In genomic region chr3:64756587-64756986, GRCh38 we compare ENCODE assay signal across 24 cellular contexts.
"Had no signal": no experiment of that assay in that cellular context is flagged by ENCODE, and none has a peak within 500 bp of the region (broad histone marks: within the 10 kb centered on the region; RNA-seq: fewer than 3 reads in every experiment).

No MANE protein-coding gene starts in this region.

- H3K4me3 ChIP-seq: colonic mucosa, left ventricle myocardium inferior, neural progenitor cell, spleen, testis, upper lobe of right lung had no signal

- H3K27me3 Mint-ChIP-seq: activated CD4-positive, alpha-beta memory T cell treated with anti-CD3 and anti-CD28 coated beads, Interleukin-2, amount 10 ng/mL, durations not matched to agents 7 days and 5 days; activated naive CD4-positive, alpha-beta T cell treated with anti-CD3 and anti-CD28 coated beads, Interleukin-2, amount 50 U/mL, for 24 hours; central memory CD8-positive, alpha-beta T cell had no signal

- ATAC-seq: naive thymus-derived CD8-positive, alpha-beta T cell; upper lobe of right lung had no signal

- H3K4me3 Mint-ChIP-seq: activated CD4-positive, alpha-beta memory T cell treated with anti-CD3 and anti-CD28 coated beads, Interleukin-2, amount 10 ng/mL, durations not matched to agents 7 days and 5 days; activated naive CD4-positive, alpha-beta T cell treated with anti-CD3 and anti-CD28 coated beads, Interleukin-2, amount 50 U/mL, for 24 hours; activated T-helper 1 cell treated with anti-CD3 and anti-CD28 coated beads, Interleukin-12 subunit alpha, Interleukin-12 subunit beta, Interleukin-2, Interleukin-4 antibody, amounts not matched to agents 30 ng/mL and 10 ng/mL and 1 ng/mL, durations not matched to agents 14 hours and 24 hours and 36 hours; central memory CD8-positive, alpha-beta T cell; mesothelial cell of epicardium; naive thymus-derived CD8-positive, alpha-beta T cell; neural progenitor cell had no signal

- H3K36me3 ChIP-seq: colonic mucosa, neural progenitor cell, spleen, upper lobe of right lung had no signal

- H3K36me3 Mint-ChIP-seq: activated naive CD4-positive, alpha-beta T cell treated with anti-CD3 and anti-CD28 coated beads, Interleukin-2, amount 50 U/mL, for 24 hours; naive thymus-derived CD8-positive, alpha-beta T cell; neural progenitor cell had no signal

- H3K27ac ChIP-seq: colonic mucosa, epithelial cell of prostate, left ventricle myocardium inferior, neural progenitor cell, spleen, upper lobe of right lung had no signal

- H3K9me3 ChIP-seq: colonic mucosa, testis had no signal

- DNase-seq: activated CD4-positive, alpha-beta memory T cell treated with anti-CD3 and anti-CD28 coated beads, Interleukin-2, amount 10 ng/mL, durations not matched to agents 7 days and 5 days; activated CD4-positive, alpha-beta T cell treated with anti-CD3 and anti-CD28 coated beads for 48 hours; activated CD4-positive, CD25-positive, alpha-beta regulatory T cell; activated gamma-delta T cell; activated T-cell treated with anti-CD3 and anti-CD28 coated beads for 4 hours; anterior cingulate cortex; colonic mucosa; foreskin fibroblast; hypothalamus; left ventricle myocardium inferior; naive thymus-derived CD8-positive, alpha-beta T cell; retina; spleen; stimulated activated CD4-positive, alpha-beta T cell treated with anti-CD3 and anti-CD28 coated beads, Interleukin-4, amount 100 ng/mL, for 1 hour; stimulated activated naive CD4-positive, alpha-beta T cell; T1000; testis; upper lobe of right lung had no signal

- H3K27me3 ChIP-seq: colonic mucosa, neural progenitor cell, spleen, testis, upper lobe of right lung had no signal

- H3K4me1 ChIP-seq: colonic mucosa, neural progenitor cell, testis had no signal

- H3K9me3 Mint-ChIP-seq: activated naive CD4-positive, alpha-beta T cell treated with anti-CD3 and anti-CD28 coated beads, Interleukin-2, amount 50 U/mL, for 24 hours; neural progenitor cell had no signal

- H3K27ac Mint-ChIP-seq: activated CD4-positive, alpha-beta memory T cell treated with anti-CD3 and anti-CD28 coated beads, Interleukin-2, amount 10 ng/mL, durations not matched to agents 7 days and 5 days; activated naive CD4-positive, alpha-beta T cell treated with anti-CD3 and anti-CD28 coated beads, Interleukin-2, amount 50 U/mL, for 24 hours; activated T-helper 1 cell treated with anti-CD3 and anti-CD28 coated beads, Interleukin-12 subunit alpha, Interleukin-12 subunit beta, Interleukin-2, Interleukin-4 antibody, amounts not matched to agents 30 ng/mL and 10 ng/mL and 1 ng/mL, durations not matched to agents 14 hours and 24 hours and 36 hours; mesothelial cell of epicardium; naive thymus-derived CD8-positive, alpha-beta T cell; neural progenitor cell had no signal

- H3K4me1 Mint-ChIP-seq: activated CD4-positive, alpha-beta memory T cell treated with anti-CD3 and anti-CD28 coated beads, Interleukin-2, amount 10 ng/mL, durations not matched to agents 7 days and 5 days; activated naive CD4-positive, alpha-beta T cell treated with anti-CD3 and anti-CD28 coated beads, Interleukin-2, amount 50 U/mL, for 24 hours; central memory CD8-positive, alpha-beta T cell; naive thymus-derived CD8-positive, alpha-beta T cell had no signal
